ENCODE assay signal across 16 cellular contexts in the genomic region with DNA sequence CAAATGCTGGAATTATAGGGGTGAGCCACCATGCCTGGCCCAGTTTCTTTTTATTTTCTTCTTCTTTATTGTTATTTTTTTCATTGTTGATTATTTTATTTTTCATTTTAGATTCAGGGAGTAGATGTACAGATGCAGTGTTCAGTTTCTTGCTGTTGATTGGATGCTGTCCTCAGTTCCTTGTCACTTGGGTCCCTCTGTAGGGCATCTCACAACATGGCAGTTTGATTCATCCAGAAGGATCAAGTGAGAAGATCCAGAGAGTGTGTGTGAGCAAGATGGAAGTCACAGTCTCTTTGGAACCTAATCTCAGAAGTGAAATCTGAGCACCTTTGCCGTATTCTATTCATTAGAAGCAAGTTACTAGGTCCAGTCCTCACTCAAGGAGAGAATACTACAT. TPM values are rescaled to one million over a fixed set of nuclear protein-coding genes. Genes with fewer than 3 reads are reported as not detected.
DNase-seq lines count a peak whose midpoint lies in the region; TF ChIP-seq lines count a peak whose summit lies in the region.
"Had no signal": no experiment of that assay in that cellular context is flagged by ENCODE, and none has a peak within 500 bp of the region (broad histone marks: within the 10 kb centered on the region; RNA-seq: fewer than 3 reads in every experiment).

No MANE protein-coding gene starts in this region.

- TF ChIP-seq POLR2A in Peyer's patch (IDR thresholded peaks at IDR 0.05), result no peak

- no peaks in the 10 kb centered on the region for H3K9me2 ChIP-seq in Karpas-422 (replicated peaks; ENCODE audit: insufficient read depth, low read length)

- H3K79me2 ChIP-seq in Karpas-422 (ENCODE audit: low read length) (no peaks in the 10 kb centered on the region), osteoblast (ENCODE audit: insufficient read depth, low read length) (no peaks in the 10 kb centered on the region)

- no peak overlapping the region for H3K4me2 ChIP-seq in Karpas-422 (ENCODE audit: low read depth, low read length, poor library complexity, severe bottlenecking)
- H3K4me2 ChIP-seq in osteoblast (ENCODE audit: insufficient read depth, low read length), result no peak overlapping the region

- DNase-seq in DMS53 (lab: John Stamatoyannopoulos, UW) (peak; percentile 45), DMS53 treated with DMSO at 0.1 percent for 48 hours (lab: John Stamatoyannopoulos, UW; ENCODE audit: unreplicated experiment) (no peak), Karpas-422 (peak; percentile 56), dorsolateral prefrontal cortex (no peak), osteoblast (ENCODE audit: insufficient read length, low spot score, missing footprints) (no peak), SIG-M5 (lab: John Stamatoyannopoulos, UW) (no peak), Peyer's patch (no peak), NCI-H446 treated with DMSO at 0.1 percent for 48 hours (lab: John Stamatoyannopoulos, UW) (no peak)
- DNase-seq: 8988T; activated CD4-positive, alpha-beta T cell treated with anti-CD3 and anti-CD28 coated beads, Interleukin-2, amount 10 ng/mL, durations not matched to agents 24 days and 14 days; naive B cell; NCI-H1436; NCI-H774; T-cell had no signal

- H2AFZ ChIP-seq in Karpas-422 (ENCODE audit: low read length), result no peak overlapping the region
- H2AFZ ChIP-seq in osteoblast (ENCODE audit: low read length), result no peak overlapping the region

- H3K9ac ChIP-seq in Karpas-422 (ENCODE audit: low read length), result no peak overlapping the region

- TF ChIP-seq CTCF in dorsolateral prefrontal cortex (IDR thresholded peaks at IDR 0.05 in 54 of 56, conservative IDR thresholded peaks at IDR 0.05 in 2 of 56; ENCODE audit: low read depth in 1 of 56, partially characterized antibody in 56 of 56) (peak in 29 of 56 donors; percentile 11 to 49 (median 32)), osteoblast (IDR thresholded peaks at IDR 0.05; ENCODE audit: extremely low read depth, low read depth, low read length) (peak; percentile 33), Peyer's patch (IDR thresholded peaks at IDR 0.05) (peak in 3 of 6 experiments; percentile 37 to 39 (median 37))

- H3K36me3 ChIP-seq in Karpas-422 (ENCODE audit: insufficient read depth, low read length) (no peaks in the 10 kb centered on the region), osteoblast (ENCODE audit: insufficient read depth, low read length) (no peaks in the 10 kb centered on the region), Peyer's patch (no peaks in the 10 kb centered on the region)
- H3K36me3 ChIP-seq: tibial nerve had no signal

- H3K4me3 ChIP-seq in Karpas-422 (ENCODE audit: low read length) (no peak overlapping the region), dorsolateral prefrontal cortex (no peak overlapping the region), osteoblast (ENCODE audit: insufficient read depth, low read length) (no peak overlapping the region), Peyer's patch (no peak overlapping the region)
- H3K4me3 ChIP-seq: skin epidermis, tibial nerve had no signal

- H3K27me3 ChIP-seq in Karpas-422 (ENCODE audit: low read length), result no peaks in the 10 kb centered on the region
- peaks cover 0 to 57% (median 11%) of the 10 kb centered on the region in 45 donors for H3K27me3 ChIP-seq in dorsolateral prefrontal cortex
- H3K27me3 ChIP-seq in osteoblast (ENCODE audit: insufficient read depth, low read length), result no peaks in the 10 kb centered on the region
- no peaks in the 10 kb centered on the region for H3K27me3 ChIP-seq in Peyer's patch
- H3K27me3 ChIP-seq: tibial nerve had no signal

- intact Hi-C loops in dorsolateral prefrontal cortex (cut with DNase I), result loop anchor here (5.0 to 10.0 kb wide), 2 partner anchors 229 to 232 kb away; no protein-coding TSS in a partner anchor

- H3K9me3 ChIP-seq in Karpas-422 (ENCODE audit: low read length) (no peaks in the 10 kb centered on the region), osteoblast (ENCODE audit: low read depth, low read length) (no peaks in the 10 kb centered on the region), Peyer's patch (no peaks in the 10 kb centered on the region)
- H3K9me3 ChIP-seq: tibial nerve had no signal

- H3K4me1 ChIP-seq in Karpas-422 (ENCODE audit: low read length) (no peaks in the 10 kb centered on the region), osteoblast (ENCODE audit: insufficient read depth, low read length) (no peaks in the 10 kb centered on the region), Peyer's patch (no peaks in the 10 kb centered on the region)
- H3K4me1 ChIP-seq: tibial nerve had no signal

- H4K20me1 ChIP-seq in Karpas-422 (ENCODE audit: insufficient read depth, low read depth, low read length) (no peaks in the 10 kb centered on the region), osteoblast (ENCODE audit: insufficient read depth, low read length) (no peaks in the 10 kb centered on the region)

- H3K27ac ChIP-seq in Karpas-422 (ENCODE audit: low read length), result no peak overlapping the region
- H3K27ac ChIP-seq in dorsolateral prefrontal cortex, result no peak overlapping the region
- H3K27ac ChIP-seq in osteoblast (ENCODE audit: low read depth, low read length), result no peak overlapping the region
- no peak overlapping the region for H3K27ac ChIP-seq in Peyer's patch
- H3K27ac ChIP-seq: skin epidermis, tibial nerve had no signal

RNA-seq across cellular contexts. Expression of gene HMGB3, which starts 20.9 kb away (rescaled TPM):
- 8.2 and 9.0 TPM in 2 replicates for total RNA-seq in Karpas-422 (2014; rRNA removed; shearing (Covaris generic); ENCODE audit: low replicate concordance)
- total RNA-seq in dorsolateral prefrontal cortex (10 to 100 TPM in 110 of 120 experiments, 1 to 10 TPM in 10; 5.9 to 33.1 (median 18.5) TPM), osteoblast (10.5 and 13.6 TPM in 2 replicates), Peyer's patch (10 to 100 TPM; 11.5 to 77.6 (median 13.7) TPM)

Comparison
In these comparisons a context has a peak if more than half of its experiments do, and no peak if none do; other contexts are left out.
1. DNase-seq: peak in DMS53 (single experiment) and Karpas-422 (single experiment); none in DMS53 treated with DMSO at 0.1 percent for 48 hours (single experiment), dorsolateral prefrontal cortex (0 of 10), osteoblast (single experiment), SIG-M5 (single experiment), Peyer's patch (0 of 3) and NCI-H446 treated with DMSO at 0.1 percent for 48 hours (single experiment).